Comparison of ENCODE assay signal across 2 cellular contexts in the genomic region with DNA sequence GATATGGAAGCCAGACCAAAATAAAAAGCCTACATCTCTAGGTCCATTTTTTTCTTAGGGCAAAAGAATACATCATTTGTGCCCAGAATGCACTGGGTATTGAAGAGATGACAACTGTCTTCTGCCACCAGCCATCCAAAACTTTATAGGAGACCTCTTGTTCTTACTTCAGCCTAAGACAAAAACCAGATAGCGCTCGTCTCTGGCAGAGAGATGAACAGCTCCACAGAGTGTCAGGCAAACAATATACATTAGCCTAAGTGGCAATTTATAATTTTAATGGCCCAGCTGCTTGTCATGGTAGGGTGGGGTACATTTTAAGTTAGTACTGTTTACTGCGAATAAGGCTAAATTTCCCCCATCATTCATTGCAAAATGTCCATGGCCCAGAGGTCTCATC.
"Had no signal": no experiment of that assay in that cellular context is flagged by ENCODE, and none has a peak within 500 bp of the region (broad histone marks: within the 10 kb centered on the region; RNA-seq: fewer than 3 reads in every experiment).

No MANE protein-coding gene starts in this region.

- DNase-seq: GDM1, GF-D8 had no signal
